25 cellular contexts compared by ENCODE assay signal in genomic region chr1:94754570-94754969, GRCh38.
DNase-seq lines count a peak whose midpoint lies in the region; ATAC-seq and TF ChIP-seq lines count a peak whose summit lies in the region.
"Had no signal": no experiment of that assay in that cellular context is flagged by ENCODE, and none has a peak within 500 bp of the region (broad histone marks: within the 10 kb centered on the region; RNA-seq: fewer than 3 reads in every experiment).

No MANE protein-coding gene starts in this region.

- no peak overlapping the region for H2BK15ac ChIP-seq in mesendoderm (replicated peaks; ENCODE audit: low read depth)

- peaks cover 13% of the 10 kb centered on the region for H3K4me1 ChIP-seq in cardiac muscle cell (ENCODE audit: low read depth)
- peaks cover 46% of the 10 kb centered on the region for H3K4me1 ChIP-seq in left ventricle myocardium inferior
- peaks cover 27 to 32% of the 10 kb centered on the region in 2 experiments for H3K4me1 ChIP-seq in neutrophil (ENCODE audit: control insufficient read depth in 1 of 2, insufficient read depth in 1 of 2, low read depth in 1 of 2, low read length in 1 of 2)
- H3K4me1 ChIP-seq in mesendoderm (ENCODE audit: control insufficient read depth, low read depth, low read length) = peaks cover 5% of the 10 kb centered on the region

- H3K9me3 ChIP-seq in cardiac muscle cell (ENCODE audit: low read depth) (no peaks in the 10 kb centered on the region), left ventricle myocardium inferior (replicated peaks) (peaks cover 7% of the 10 kb centered on the region), neutrophil (no peaks in the 10 kb centered on the region)
- H3K9me3 ChIP-seq: breast epithelium, pancreas had no signal

- no peak overlapping the region for H3K4ac ChIP-seq in mesendoderm (ENCODE audit: low read depth, low read length)

- no peak overlapping the region for H4K5ac ChIP-seq in mesendoderm (ENCODE audit: low read length)

- DNase-seq in cardiac muscle cell (ENCODE audit: low read depth in 1 of 2, low spot score in 1 of 2) (peak; percentile 20 to 27), Right ventricle myocardium inferior (ENCODE audit: missing footprints) (no peak), left ventricle myocardium inferior (no peak), mesendoderm (no peak), GM13977 (ENCODE audit: low spot score) (no peak), T-helper 1 cell (no peak)
- DNase-seq: 8988T; activated CD4-positive, alpha-beta T cell treated with anti-CD3 and anti-CD28 coated beads, Interleukin-2, amount 50 U/mL, for 1 hour; activated CD8-positive, alpha-beta memory T cell treated with anti-CD3 and anti-CD28 coated beads, Interleukin-2, amount 50 U/mL, for 4 hours; activated effector memory CD4-positive, alpha-beta T cell treated with Interleukin-2 at 50 U/mL for 16 hours; dermis blood vessel endothelial cell; EL; foreskin melanocyte; islet precursor cell; naive thymus-derived CD8-positive, alpha-beta T cell; NCI-H1417 treated with DMSO at 0.1 percent for 48 hours; NCI-H510A treated with DMSO at 0.1 percent for 48 hours; pancreas; stimulated activated CD4-positive, alpha-beta T cell treated with anti-CD3 and anti-CD28 coated beads, Interleukin-1b, Interleukin-23, amount 100 ng/mL, for 48 hours; stimulated activated naive CD4-positive, alpha-beta T cell; T-cell had no signal

- H3K18ac ChIP-seq in mesendoderm (ENCODE audit: low read length) = no peak overlapping the region

- no peak overlapping the region for H3K23ac ChIP-seq in mesendoderm (ENCODE audit: low read length)

- H3K36me3 ChIP-seq in cardiac muscle cell (no peaks in the 10 kb centered on the region), left ventricle myocardium inferior (no peaks in the 10 kb centered on the region), neutrophil (no peaks in the 10 kb centered on the region), mesendoderm (ENCODE audit: control insufficient read depth, insufficient read depth, low read length) (no peaks in the 10 kb centered on the region)
- H3K36me3 ChIP-seq: breast epithelium, pancreas, tibial nerve had no signal

- H2BK120ac ChIP-seq in mesendoderm (ENCODE audit: low read depth, low read length) = no peak overlapping the region

- H2AK5ac ChIP-seq in mesendoderm (ENCODE audit: low read length) = no peak overlapping the region

- no CpG with 5 or more reads among the region's 4 CpGs for WGBS in mesendoderm (ENCODE audit: extremely low coverage, insufficient coverage, low lambda C conversion rate)

- ATAC-seq in Right ventricle myocardium inferior (no peak), GM21447 (IDR thresholded peaks at IDR 0.05; ENCODE audit: unreplicated experiment) (no peak)
- ATAC-seq: naive thymus-derived CD8-positive, alpha-beta T cell; pancreas; T-cell had no signal

- H3K79me1 ChIP-seq in mesendoderm (ENCODE audit: low read length) = no peaks in the 10 kb centered on the region

- H3K4me2 ChIP-seq in mesendoderm (ENCODE audit: low read length) = no peak overlapping the region

- H3K27me3 ChIP-seq in cardiac muscle cell = no peaks in the 10 kb centered on the region
- H3K27me3 ChIP-seq in left ventricle myocardium inferior (ENCODE audit: low read depth) = no peaks in the 10 kb centered on the region
- no peaks in the 10 kb centered on the region for H3K27me3 ChIP-seq in neutrophil
- H3K27me3 ChIP-seq in mesendoderm (ENCODE audit: insufficient read depth, low read length, poor library complexity) = no peaks in the 10 kb centered on the region
- H3K27me3 ChIP-seq: breast epithelium, pancreas, tibial nerve had no signal

- no peaks in the 10 kb centered on the region for H3K79me2 ChIP-seq in mesendoderm (ENCODE audit: control insufficient read depth, insufficient read depth, low read length)

- intact Hi-C loops in Right ventricle myocardium inferior (cut with DNase I) = no loop called here
- intact Hi-C loops in left ventricle myocardium inferior (cut with micrococcal nuclease) = no loop called here

- H3K4me3 ChIP-seq in cardiac muscle cell (no peak overlapping the region), left ventricle myocardium inferior (no peak overlapping the region), neutrophil (ENCODE audit: low read depth in 1 of 2, low read length in 1 of 2) (no peak overlapping the region), mesendoderm (ENCODE audit: low read length) (no peak overlapping the region)
- H3K4me3 ChIP-seq: breast epithelium, pancreas, tibial nerve had no signal

- H3K9ac ChIP-seq in mesendoderm (ENCODE audit: low read length) = no peak overlapping the region

- in situ Hi-C loops in GM13977 (cut with MboI; ENCODE audit: low pct_unique_long_range_greater_than_20kb, low sequenced_read_pairs, unreplicated experiment) = no loop called here

- H3K56ac ChIP-seq in mesendoderm (ENCODE audit: low read length) = no peak overlapping the region

- H3K27ac ChIP-seq in cardiac muscle cell (peak overlapping the region; percentile 19), left ventricle myocardium inferior (replicated peaks) (peak overlapping the region; percentile 89), neutrophil (peak overlapping the region; percentile 38), mesendoderm (ENCODE audit: low read depth, low read length) (no peak overlapping the region)

- no peak overlapping the region for H2BK5ac ChIP-seq in mesendoderm (ENCODE audit: low read length)

- TF ChIP-seq CTCF in cardiac muscle cell (IDR thresholded peaks at IDR 0.05; ENCODE audit: low read depth, low read length) (no peak), left ventricle myocardium inferior (IDR thresholded peaks at IDR 0.05; ENCODE audit: borderline replicate concordance) (no peak), neutrophil (IDR thresholded peaks at IDR 0.05) (no peak), GM13977 (IDR thresholded peaks at IDR 0.05; ENCODE audit: extremely low read depth, insufficient read depth, missing control alignments) (no peak)

- H4K8ac ChIP-seq in mesendoderm (ENCODE audit: low read depth, low read length) = no peak overlapping the region

Comparison
In these comparisons a context has a peak if more than half of its experiments do, and no peak if none do; other contexts are left out.
1. DNase-seq: peak in cardiac muscle cell (2 of 2); none in Right ventricle myocardium inferior (single experiment), left ventricle myocardium inferior (single experiment), mesendoderm (single experiment), GM13977 (single experiment) and T-helper 1 cell (0 of 5).